ENCODE assay signal across 18 cellular contexts in genomic region chr17:66395961-66396360, GRCh38.
"Had no signal": no experiment of that assay in that cellular context is flagged by ENCODE, and none has a peak within 500 bp of the region (broad histone marks: within the 10 kb centered on the region; RNA-seq: fewer than 3 reads in every experiment).

No MANE protein-coding gene starts in this region.

- H3K4me1 ChIP-seq: left lung, prostate gland, right atrium auricular region had no signal

- ATAC-seq: heart right ventricle, left lung, WTC11 had no signal

- H3K27ac Mint-ChIP-seq: activated CD4-positive, alpha-beta T cell treated with anti-CD3 and anti-CD28 coated beads, Interleukin-2, amount 10 ng/mL, durations not matched to agents 7 days and 5 days; WTC11 had no signal

- DNase-seq: activated CD4-positive, alpha-beta T cell treated with anti-CD3 and anti-CD28 coated beads, Interleukin-2, amount 10 ng/mL, durations not matched to agents 7 days and 5 days; activated CD8-positive, alpha-beta memory T cell treated with anti-CD3 and anti-CD28 coated beads for 24 hours; activated CD8-positive, alpha-beta memory T cell treated with anti-CD3 and anti-CD28 coated beads, Interleukin-2, amount 50 U/mL, for 48 hours; amygdala; dermis blood vessel endothelial cell; effector memory CD4-positive, alpha-beta T cell; heart right ventricle; left lung; midbrain; stimulated activated CD4-positive, alpha-beta T cell treated with anti-CD3 and anti-CD28 coated beads, Interleukin-2, amount 100 ng/mL, for 24 hours; stimulated activated naive CD4-positive, alpha-beta T cell treated with Interleukin-2 at 50 U/mL for 16 hours had no signal

- H3K4me3 ChIP-seq: cardiac muscle cell, esophagus muscularis mucosa, heart right ventricle, left lung, prostate gland, right atrium auricular region, tibial nerve had no signal

- H3K4me3 Mint-ChIP-seq: activated CD4-positive, alpha-beta T cell treated with anti-CD3 and anti-CD28 coated beads, Interleukin-2, amount 10 ng/mL, durations not matched to agents 7 days and 5 days; neural crest cell; WTC11 had no signal

- H3K36me3 Mint-ChIP-seq: WTC11 had no signal

- H3K27me3 Mint-ChIP-seq: activated CD4-positive, alpha-beta T cell treated with anti-CD3 and anti-CD28 coated beads, Interleukin-2, amount 10 ng/mL, durations not matched to agents 7 days and 5 days had no signal

- H3K27me3 ChIP-seq: cardiac muscle cell, esophagus muscularis mucosa, heart right ventricle, left lung, right atrium auricular region, tibial nerve had no signal

- H3K9me3 Mint-ChIP-seq: neural crest cell had no signal

- H3K9me3 ChIP-seq: esophagus muscularis mucosa, heart right ventricle, left lung, prostate gland, right atrium auricular region, tibial nerve had no signal

- H3K27ac ChIP-seq: cardiac muscle cell, esophagus muscularis mucosa, heart right ventricle, left lung, prostate gland, right atrium auricular region, tibial nerve had no signal

- H3K36me3 ChIP-seq: cardiac muscle cell, esophagus muscularis mucosa, heart right ventricle, left lung, prostate gland, right atrium auricular region had no signal
